In the genomic region with DNA sequence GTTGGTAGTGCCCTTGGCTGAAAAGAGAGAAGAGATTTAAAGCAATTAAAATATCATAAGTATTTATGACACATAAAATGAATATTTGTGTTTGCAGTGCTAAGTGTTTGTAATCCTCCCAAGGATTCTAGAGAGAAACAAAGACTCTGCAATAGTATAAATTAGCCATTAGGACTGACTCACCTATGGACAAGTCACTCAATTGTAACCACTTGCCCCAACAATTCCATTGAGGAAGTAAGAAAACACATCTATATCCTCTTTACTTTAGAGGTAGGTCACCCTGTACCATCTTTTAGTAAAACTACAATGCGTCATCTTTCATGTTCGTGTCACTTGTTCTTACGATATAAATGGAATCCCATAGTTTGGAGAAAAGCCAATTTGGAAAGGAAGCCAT, we compare ENCODE assay signal across 17 cellular contexts.
DNase-seq lines count a peak whose midpoint lies in the region; ATAC-seq, FAIRE-seq and TF ChIP-seq lines count a peak whose summit lies in the region.
"Had no signal": no experiment of that assay in that cellular context is flagged by ENCODE, and none has a peak within 500 bp of the region (broad histone marks: within the 10 kb centered on the region; RNA-seq: fewer than 3 reads in every experiment).

No MANE protein-coding gene starts in this region.

- H3K9ac ChIP-seq in Karpas-422 (ENCODE audit: low read length) = no peak overlapping the region
- H3K9ac ChIP-seq: KMS-11 had no signal

- no peaks in the 10 kb centered on the region for H3K4me1 ChIP-seq in Karpas-422 (ENCODE audit: low read length)

- no peaks in the 10 kb centered on the region for H4K20me1 ChIP-seq in Karpas-422 (ENCODE audit: insufficient read depth, low read depth, low read length)

- no peak for TF ChIP-seq CTCF in retinal pigment epithelial cell (conservative IDR thresholded peaks at IDR 0.05; ENCODE audit: low read depth, low read length)

- no peaks in the 10 kb centered on the region for H3K9me3 ChIP-seq in Karpas-422 (ENCODE audit: low read length)

- ATAC-seq in esophagus mucosa = peak; percentile 86
- ATAC-seq: SK-N-SH treated with all-trans-retinoic acid at 6 μM for 48 hours had no signal

- H3K4me2 ChIP-seq in Karpas-422 (ENCODE audit: low read depth, low read length, poor library complexity, severe bottlenecking) = no peak overlapping the region
- H3K4me2 ChIP-seq: KMS-11, PC-9 had no signal

- H2AFZ ChIP-seq in Karpas-422 (ENCODE audit: low read length) = no peak overlapping the region
- H2AFZ ChIP-seq: PC-9 had no signal

- no peaks in the 10 kb centered on the region for H3K36me3 ChIP-seq in Karpas-422 (ENCODE audit: insufficient read depth, low read length)

- DNase-seq in GM12892 (ENCODE audit: insufficient read length) (no peak), MV-4-11 (lab: John Stamatoyannopoulos, UW) (peak; percentile 28), retinal pigment epithelial cell (ENCODE audit: low read depth) (peak; percentile 8), NCI-H2029 (lab: John Stamatoyannopoulos, UW) (no peak), Karpas-422 (no peak), NCI-H510A (lab: John Stamatoyannopoulos, UW) (no peak)
- DNase-seq: ACHN; CD8-positive, alpha-beta memory T cell; NCI-H1436; NCI-H2227 treated with DMSO at 0.1 percent for 48 hours; NCI-H69; PC-9; Right ventricle myocardium superior had no signal

- no peak for TF ChIP-seq POLR2A in GM12892 (IDR thresholded peaks at IDR 0.05; ENCODE audit: low read depth, low read length)

- no peak overlapping the region for H3K27ac ChIP-seq in Karpas-422 (ENCODE audit: low read length)
- H3K27ac ChIP-seq: KMS-11, PC-9 had no signal

- FAIRE-seq in GM12892 (lab: Jason Lieb, UNC) = peak; percentile 33
- FAIRE-seq: H1 had no signal

- H3K79me2 ChIP-seq in Karpas-422 (ENCODE audit: low read length) = no peaks in the 10 kb centered on the region

- no peak overlapping the region for H3K4me3 ChIP-seq in retinal pigment epithelial cell (ENCODE audit: low read length)
- H3K4me3 ChIP-seq in Karpas-422 (ENCODE audit: low read length) = no peak overlapping the region
- H3K4me3 ChIP-seq: PC-9 had no signal

- H3K9me2 ChIP-seq in Karpas-422 (replicated peaks; ENCODE audit: insufficient read depth, low read length) = no peaks in the 10 kb centered on the region

- 0 out of 2 replicates have a peak, but pooled peaks cover 2% of the 10 kb centered on the region for H3K27me3 ChIP-seq in Karpas-422 (ENCODE audit: low read length)

Comparison
In these comparisons a context has a peak if more than half of its experiments do, and no peak if none do; other contexts are left out.
1. DNase-seq: peak in MV-4-11 (single experiment) and retinal pigment epithelial cell (single experiment); none in GM12892 (single experiment), NCI-H2029 (single experiment), Karpas-422 (single experiment) and NCI-H510A (single experiment).